16 cellular contexts compared by ENCODE assay signal in the genomic region with DNA sequence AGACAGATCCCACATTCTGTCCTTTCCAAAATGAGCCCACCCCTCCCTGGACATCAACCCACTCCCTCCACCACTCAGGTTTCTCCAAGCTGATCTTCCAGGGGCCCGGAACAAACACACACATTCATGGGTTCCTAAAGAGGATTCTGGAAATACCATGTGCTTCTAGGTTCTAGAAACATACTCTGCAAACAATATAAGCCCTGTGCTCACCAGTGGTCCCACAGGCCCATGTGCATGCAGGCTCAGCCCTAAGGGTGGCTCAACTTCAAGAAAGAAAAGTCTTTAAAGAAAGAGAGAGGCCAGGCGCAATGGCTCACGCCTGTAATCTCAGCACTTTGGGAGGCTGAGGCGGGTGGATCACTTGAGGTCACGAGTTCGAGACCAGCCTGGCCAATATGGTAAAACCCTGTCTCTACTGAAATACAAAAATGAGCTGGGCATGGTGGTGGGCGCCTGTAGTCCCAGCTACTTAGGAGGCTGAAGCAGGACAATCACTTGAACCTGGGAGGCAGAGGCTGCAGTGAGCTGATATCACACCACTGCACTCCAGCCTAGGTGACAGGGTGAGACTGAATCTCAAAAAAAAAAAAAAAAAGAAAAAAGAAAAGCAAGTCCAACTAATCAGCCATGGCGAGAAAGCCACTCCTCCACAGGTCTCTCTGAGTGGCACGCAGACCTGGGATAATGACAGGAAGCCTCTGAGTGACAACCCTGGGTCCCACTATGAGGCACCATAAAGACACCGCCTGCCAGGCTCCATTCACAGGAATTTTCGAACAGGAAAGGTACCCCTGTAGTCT. TPM values are rescaled to one million over a fixed set of nuclear protein-coding genes. Genes with fewer than 3 reads are reported as not detected.
A peak's percentile ranks its signal among the peaks of the same experiment; 100 is the strongest.
DNase-seq lines count a peak whose midpoint lies in the region; ATAC-seq, FAIRE-seq and TF ChIP-seq lines count a peak whose summit lies in the region.
"Had no signal": no experiment of that assay in that cellular context is flagged by ENCODE, and none has a peak within 500 bp of the region (broad histone marks: within the 10 kb centered on the region; RNA-seq: fewer than 3 reads in every experiment).

No MANE protein-coding gene starts in this region.

- ATAC-seq in GM12878 (no peak), HG03039 (IDR thresholded peaks at IDR 0.05; ENCODE audit: unreplicated experiment) (no peak), GM18519 (IDR thresholded peaks at IDR 0.05; ENCODE audit: low FRiP score, unreplicated experiment) (no peak)
- ATAC-seq: left lobe of liver had no signal

- no peak for FAIRE-seq in GM12878 (lab: Jason Lieb, UNC)
- FAIRE-seq: astrocyte had no signal

- H2AFZ ChIP-seq in GM12878 (ENCODE audit: control insufficient read depth, low read depth, low read length) = no peak overlapping the region

- H3K27ac ChIP-seq in A673 (ENCODE audit: low read depth, low read length, poor library complexity, severe bottlenecking) (peak overlapping the region; percentile 24), GM12878 (ENCODE audit: control insufficient read depth, insufficient read depth) (peak overlapping the region; percentile 93)

- TF ChIP-seq CTCF in A673 (conservative IDR thresholded peaks at IDR 0.05; ENCODE audit: low read depth, low read length) (no peak), GM12865 (IDR thresholded peaks at IDR 0.05; ENCODE audit: insufficient read depth, low read depth, low read length, missing control alignments) (no peak), GM12878 (IDR thresholded peaks at IDR 0.05 in 2 of 3, conservative IDR thresholded peaks at IDR 0.05 in 1 of 3; ENCODE audit: control insufficient read depth in 2 of 3, extremely low read depth in 1 of 3, insufficient read depth in 1 of 3, low read depth in 3 of 3, low read length in 3 of 3) (no peak), nephron (IDR thresholded peaks at IDR 0.05; ENCODE audit: unreplicated experiment in 3 of 3) (no peak)

- H3K4me3 ChIP-seq in A673 (ENCODE audit: low read depth, low read length, poor library complexity, severe bottlenecking) (no peak overlapping the region), GM12865 (ENCODE audit: low read depth, low read length) (no peak overlapping the region), GM12878 (no peak overlapping the region)

- WGBS in GM12878 (ENCODE audit: insufficient coverage, insufficient replicate concordance, low lambda C conversion rate, missing lambda C conversion rate) = 71% methylated on average over 8 of the region's 11 CpGs

- H3K4me1 Mint-ChIP-seq in nephron = peaks cover 78% of the 10 kb centered on the region

- H3K9me3 ChIP-seq in A673 (ENCODE audit: low read depth, low read length, poor library complexity, severe bottlenecking) = no peaks in the 10 kb centered on the region
- no peaks in the 10 kb centered on the region for H3K9me3 ChIP-seq in GM12878 (replicated peaks; ENCODE audit: control insufficient read depth, insufficient read depth, low read length)
- H3K9me3 ChIP-seq: BE2C had no signal

- no peaks in the 10 kb centered on the region for H3K9me3 Mint-ChIP-seq in nephron

- no peak for TF ChIP-seq EP300 in GM12878 (IDR thresholded peaks at IDR 0.05; ENCODE audit: borderline replicate concordance in 1 of 2, control insufficient read depth in 1 of 2, low read depth in 2 of 2, low read length in 2 of 2)

- SMC1A ChIA-PET in GM12878 (lab: Charles Lee; ENCODE audit: uncharacterized antibody, unreplicated experiment) = interaction anchor here (1.2 to 14.3 kb wide), 4 partner anchors 11 to 54 kb away, joined by 4 to 280 read pairs (median 115); a partner anchor contains a TSS

- CTCF ChIA-PET in A673 (lab: Charles Lee) = interaction anchor here (0.7 kb wide), 1 partner anchor 19 kb away, joined by 4 read pairs; no protein-coding TSS in a partner anchor
- CTCF ChIA-PET in GM12878 (lab: Yijun Ruan, JAX) = interaction anchor here (0.7 to 10.3 kb wide), 6 partner anchors 10 to 20 kb away, joined by 3 to 91 read pairs (median 18); a partner anchor contains a TSS

- RAD21 ChIA-PET in GM12878 (lab: Charles Lee; ENCODE audit: unreplicated experiment) = interaction anchor here (1.7 to 25.9 kb wide), 4 partner anchors 3 to 53 kb away, joined by 6 to 710 read pairs (median 362); a partner anchor contains a TSS

- POLR2A ChIA-PET in A673 (lab: Charles Lee; ENCODE audit: low non-redundant PET) (no interaction called here), GM12878 (lab: Charles Lee) (interaction anchor here (0.7 to 13.1 kb wide), 4 partner anchors 11 to 127 kb away, joined by 4 to 260 read pairs (median 130); a partner anchor contains a TSS)

- H4K20me1 ChIP-seq in GM12878 (ENCODE audit: control insufficient read depth, insufficient read depth) = no peaks in the 10 kb centered on the region

- no peak for TF ChIP-seq RAD21 in GM12878 (IDR thresholded peaks at IDR 0.05; ENCODE audit: insufficient read depth, low read depth, low read length)

- no peak overlapping the region for H3K4me3 Mint-ChIP-seq in nephron

- peak overlapping the region; percentile 82 to 94 (median 89) for H3K27ac Mint-ChIP-seq in nephron

- H3K36me3 ChIP-seq in A673 (ENCODE audit: insufficient read depth, low read length, poor library complexity, severe bottlenecking) (no peaks in the 10 kb centered on the region), GM12878 (ENCODE audit: control insufficient read depth in 2 of 2, insufficient read depth in 2 of 2, low read length in 1 of 2) (no peaks in the 10 kb centered on the region)
- H3K36me3 ChIP-seq: BE2C had no signal

- H3K9ac ChIP-seq in GM12878 (ENCODE audit: control insufficient read depth, insufficient read depth, low read length) = peak overlapping the region; percentile 17; the same call in 1 of the 2 replicates

- DNase-seq in A673 (ENCODE audit: low spot score) (peak; percentile 32), GM12865 (ENCODE audit: low read depth) (peak; percentile 24), GM12878 (ENCODE audit: low read depth, low spot score) (no peak), NCI-H2227 (lab: John Stamatoyannopoulos, UW; ENCODE audit: unreplicated experiment) (no peak), NCI-H2227 treated with DMSO at 0.1 percent for 48 hours (lab: John Stamatoyannopoulos, UW) (no peak)
- DNase-seq: activated CD8-positive, alpha-beta memory T cell treated with anti-CD3 and anti-CD28 coated beads, Interleukin-2, amount 50 U/mL, for 4 hours; BE2C; effector CD8-positive, alpha-beta T cell; head of caudate nucleus; nucleus accumbens; stimulated activated CD4-positive, alpha-beta T cell treated with anti-CD3 and anti-CD28 coated beads, Interleukin-15, amount 100 ng/mL, for 24 hours had no signal

- H3K36me3 Mint-ChIP-seq in nephron (ENCODE audit: low read depth) = peaks cover under 1% of the 10 kb centered on the region

- intact Hi-C loops in A673 (cut with micrococcal nuclease; ENCODE audit: unreplicated experiment) (no loop called here), GM12878 (cut with micrococcal nuclease; ENCODE audit: unreplicated experiment) (no loop called here)

- no peak for TF ChIP-seq POLR2A in GM12878 (IDR thresholded peaks at IDR 0.05; ENCODE audit: low read depth, low read length)

- H3K27me3 Mint-ChIP-seq in nephron (ENCODE audit: low read depth) = no peaks in the 10 kb centered on the region

- in situ Hi-C loops in GM12878 (cut with MboI) = loop anchor here (25.0 kb wide), 2 partner anchors 1489 to 1764 kb away; no protein-coding TSS in a partner anchor

- H3K79me2 ChIP-seq in GM12878 (ENCODE audit: control insufficient read depth, insufficient read depth, low read length) = peaks cover 88% of the 10 kb centered on the region

- H3K27me3 ChIP-seq in A673 (replicated peaks; ENCODE audit: insufficient read depth, low read depth, low read length, poor library complexity) (no peaks in the 10 kb centered on the region), GM12878 (replicated peaks in 1 of 2; ENCODE audit: control insufficient read depth in 2 of 2, insufficient read depth in 2 of 2, low read length in 1 of 2) (no peaks in the 10 kb centered on the region)
- H3K27me3 ChIP-seq: BE2C had no signal

- H3K4me1 ChIP-seq in A673 (ENCODE audit: insufficient read depth, low read length, poor library complexity, severe bottlenecking) (peaks cover 12% of the 10 kb centered on the region), GM12878 (ENCODE audit: control insufficient read depth, insufficient read depth, low read length) (peaks cover 76% of the 10 kb centered on the region)

- H3K4me2 ChIP-seq in GM12878 (ENCODE audit: control insufficient read depth, insufficient read depth) = peak overlapping the region; percentile 69

- BruUV-seq in A673 (replicated peaks; lab: Mats Ljungman, UMichigan) (no TSS peak), GM12878 (replicated peaks; lab: Mats Ljungman, UMichigan) (no TSS peak)

TF ChIP-seq in GM12878, 131 proteins besides CTCF, POLR2A, EP300 and RAD21 (continues in another document):
- TF ChIP-seq IRF4 (IDR thresholded peaks at IDR 0.05; ENCODE audit: low read depth, low read length) = no peak
- TF ChIP-seq, protein P1, sequence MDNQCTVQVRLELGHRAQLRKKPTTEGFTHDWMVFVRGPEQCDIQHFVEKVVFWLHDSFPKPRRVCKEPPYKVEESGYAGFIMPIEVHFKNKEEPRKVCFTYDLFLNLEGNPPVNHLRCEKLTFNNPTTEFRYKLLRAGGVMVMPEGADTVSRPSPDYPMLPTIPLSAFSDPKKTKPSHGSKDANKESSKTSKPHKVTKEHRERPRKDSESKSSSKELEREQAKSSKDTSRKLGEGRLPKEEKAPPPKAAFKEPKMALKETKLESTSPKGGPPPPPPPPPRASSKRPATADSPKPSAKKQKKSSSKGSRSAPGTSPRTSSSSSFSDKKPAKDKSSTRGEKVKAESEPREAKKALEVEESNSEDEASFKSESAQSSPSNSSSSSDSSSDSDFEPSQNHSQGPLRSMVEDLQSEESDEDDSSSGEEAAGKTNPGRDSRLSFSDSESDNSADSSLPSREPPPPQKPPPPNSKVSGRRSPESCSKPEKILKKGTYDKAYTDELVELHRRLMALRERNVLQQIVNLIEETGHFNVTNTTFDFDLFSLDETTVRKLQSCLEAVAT (IDR thresholded peaks at IDR 0.05) = no peak

RNA-seq across cellular contexts. Expression of a gene that starts 59.5 kb away (rescaled TPM):
- total RNA-seq in A673 (2021) (48.8 and 51.4 TPM in 2 replicates), GM12878 (2014; rRNA removed) (3.8 and 4.0 TPM in 2 replicates), GM12878 (2014; rRNA removed; fragmentation: Illumina TruSeq; extraction: Trizol) (6.8 TPM in 2 replicates), GM12878 (2021) (22.4 and 24.0 TPM in 2 replicates)
- 8.8 and 10.1 TPM in 2 replicates for total RNA-seq in GM12878 (2013; cell fraction: nucleolus; rRNA removed)
- 7.3 TPM for polyA plus RNA-seq in GM12878 (2011; ENCODE audit: low read depth)
- polyA plus RNA-seq in GM12878 (2011; rRNA removed) (7.8 and 9.7 TPM in 2 replicates), GM12878 (2014; fragmentation: Illumina TruSeq; extraction: Trizol) (14.0 and 14.4 TPM in 2 replicates), GM12878 (2014; fragmentation: Nextera tagmentation; extraction: Ambion mirVana) (1 to 10 TPM; 1.8 to 6.5 TPM), GM12878 (2014; rRNA removed) (14.4 and 15.3 TPM in 2 replicates), GM12878 (2016; fragmentation: Nextera tagmentation; extraction: Ambion mirVana) (10 to 100 TPM; 35.0 to 39.3 TPM)
- 7.1 and 7.2 TPM in 2 replicates for polyA plus RNA-seq in GM12878 (2011; cell fraction: cytosol; rRNA removed)
- 7.9 and 9.2 TPM in 2 replicates for polyA plus RNA-seq in GM12878 (2011; cell fraction: nucleus; rRNA removed)
- polyA plus RNA-seq in GM12878 (2012) = 9.3 and 11.6 TPM in 2 replicates
- 5.3 and 7.1 TPM in 2 replicates for polyA minus RNA-seq in GM12878 (2011; rRNA and poly(A)+ RNA removed)
- 3.3 and 3.7 TPM in 2 replicates for polyA minus RNA-seq in GM12878 (2011; cell fraction: cytosol; rRNA and poly(A)+ RNA removed)
- 3.6 and 4.6 TPM in 2 replicates for polyA minus RNA-seq in GM12878 (2011; cell fraction: nucleus; rRNA and poly(A)+ RNA removed)

Comparison
In these comparisons a context has a peak if more than half of its experiments do, and no peak if none do; other contexts are left out.
1. DNase-seq: peak in A673 (single experiment) and GM12865 (single experiment); none in GM12878 (single experiment), NCI-H2227 (single experiment) and NCI-H2227 treated with DMSO at 0.1 percent for 48 hours (single experiment).